8 cellular contexts compared by ENCODE assay signal in genomic region chr3:42443819-42444436, GRCh38. TPM values are rescaled to one million over a fixed set of nuclear protein-coding genes. Genes with fewer than 3 reads are reported as not detected.
DNase-seq lines count a peak whose midpoint lies in the region; ATAC-seq and TF ChIP-seq lines count a peak whose summit lies in the region.

No MANE protein-coding gene starts in this region.

- H3K27ac ChIP-seq in HL-60 (replicated peaks) = no peak overlapping the region

- peaks cover 6% of the 10 kb centered on the region; the same call in 1 of the 2 replicates for H3K9me3 ChIP-seq in NT2/D1 (ENCODE audit: insufficient read depth, low read length)

- no peaks in the 10 kb centered on the region for H3K36me3 ChIP-seq in NT2/D1 (ENCODE audit: insufficient read depth, insufficient read length, low read length)

- H3K4me1 ChIP-seq in NT2/D1 (ENCODE audit: insufficient read depth, insufficient read length) = peaks cover 9% of the 10 kb centered on the region

- TF ChIP-seq CTCF in HL-60 (IDR thresholded peaks at IDR 0.05; ENCODE audit: insufficient read depth, low read length) (peak; percentile 98), endothelial cell (IDR thresholded peaks at IDR 0.05; ENCODE audit: unreplicated experiment) (peak; percentile 90)

- H3K27me3 ChIP-seq in HL-60 (ENCODE audit: insufficient read depth, poor library complexity, severe bottlenecking) (no peaks in the 10 kb centered on the region), NT2/D1 (ENCODE audit: insufficient read depth, insufficient read length) (no peaks in the 10 kb centered on the region)

- H3K9ac ChIP-seq in NT2/D1 (ENCODE audit: insufficient read length, low read depth) = no peak overlapping the region

- H3K36me3 Mint-ChIP-seq in endothelial cell (ENCODE audit: low read depth, unreplicated experiment) = no peaks in the 10 kb centered on the region

- no peak overlapping the region for H3K27ac Mint-ChIP-seq in endothelial cell (ENCODE audit: unreplicated experiment)

- no peak overlapping the region for H3K4me3 ChIP-seq in HL-60 (replicated peaks; ENCODE audit: insufficient read depth, low read length)
- no peak overlapping the region for H3K4me3 ChIP-seq in NT2/D1 (ENCODE audit: insufficient read length, low read depth)

- H3K4me1 Mint-ChIP-seq in endothelial cell (ENCODE audit: unreplicated experiment) = no peaks in the 10 kb centered on the region

- DNase-seq in AG08395 (ENCODE audit: low spot score) (peak; percentile 91), HL-60 (ENCODE audit: low read depth in 1 of 2, low spot score in 1 of 2) (peak; percentile 30 to 79), NT2/D1 (ENCODE audit: low read depth, low spot score) (peak; percentile 83), endothelial cell (ENCODE audit: low spot score) (peak; percentile 95), midbrain (lab: John Stamatoyannopoulos, UW) (peak; percentile 79)
- DNase-seq in activated CD8-positive, alpha-beta memory T cell treated with anti-CD3 and anti-CD28 coated beads for 48 hours (ENCODE audit: low read depth in 2 of 3, low spot score in 2 of 3) = peak; percentile 40 to 77 (median 61)
- DNase-seq in stimulated activated CD8-positive, alpha-beta memory T cell treated with anti-CD3 and anti-CD28 coated beads, Interleukin-4, amount 100 ng/mL, for 1 hour (ENCODE audit: low read depth in 2 of 2, low spot score in 1 of 2) = peak; percentile 52 to 59

- no peak overlapping the region for H3K4me3 Mint-ChIP-seq in endothelial cell (ENCODE audit: unreplicated experiment)

- no peaks in the 10 kb centered on the region for H3K9me3 Mint-ChIP-seq in endothelial cell (ENCODE audit: unreplicated experiment)

- H3K27me3 Mint-ChIP-seq in endothelial cell (ENCODE audit: unreplicated experiment) = peaks cover 4% of the 10 kb centered on the region

- ATAC-seq in GM19023 (IDR thresholded peaks at IDR 0.05; ENCODE audit: unreplicated experiment) = peak; percentile 58

RNA-seq across cellular contexts. Expression of gene LYZL4, which starts 33.5 kb away (rescaled TPM):
- not detected for total RNA-seq in endothelial cell (ENCODE audit: unreplicated experiment)

RNA-seq across cellular contexts. Expression of gene VIPR1, which starts 58.5 kb away (rescaled TPM):
- total RNA-seq in endothelial cell (ENCODE audit: unreplicated experiment) = 5.4 TPM
